In genomic region chr2:41319437-41319836, GRCh38 we compare ENCODE assay signal across 8 cellular contexts.
"Had no signal": no experiment of that assay in that cellular context is flagged by ENCODE, and none has a peak within 500 bp of the region (broad histone marks: within the 10 kb centered on the region; RNA-seq: fewer than 3 reads in every experiment).

No MANE protein-coding gene starts in this region.

- DNase-seq: GDM1, GF-D8 had no signal

- ATAC-seq: GM12878 had no signal

- H3K4me3 ChIP-seq: GM12878 had no signal

- FAIRE-seq: G401.6, GM12878, GM12891, GM12892, GM18507, GM19239 had no signal
